In genomic region chr4:22515888-22516541, GRCh38 we compare ENCODE assay signal across 8 cellular contexts. TPM values are rescaled to one million over a fixed set of nuclear protein-coding genes. Genes with fewer than 3 reads are reported as not detected.
A peak's percentile ranks its signal among the peaks of the same experiment; 100 is the strongest.
DNase-seq lines count a peak whose midpoint lies in the region; ATAC-seq and TF ChIP-seq lines count a peak whose summit lies in the region.

TSS of gene ADGRA3 (minus strand) at chr4:22516066. CDS start at chr4:22515784, 282 bp downstream.

- 4% methylated on average over 74 of the region's 74 CpGs for WGBS in thymus

- H3K4me1 Mint-ChIP-seq in activated T-helper 1 cell treated with anti-CD3 and anti-CD28 coated beads, Interleukin-12 subunit alpha, Interleukin-12 subunit beta, Interleukin-2, Interleukin-4 antibody, amounts not matched to agents 30 ng/mL and 10 ng/mL and 1 ng/mL, durations not matched to agents 14 hours and 24 hours and 36 hours (ENCODE audit: low read depth): peaks cover 23% of the 10 kb centered on the region
- H3K4me1 Mint-ChIP-seq in nephron: peaks cover 22% of the 10 kb centered on the region

- intact Hi-C loops in activated T-helper 1 cell treated with anti-CD3 and anti-CD28 coated beads, Interleukin-12 subunit alpha, Interleukin-12 subunit beta, Interleukin-2, Interleukin-4 antibody, amounts not matched to agents 30 ng/mL and 10 ng/mL and 1 ng/mL, durations not matched to agents 14 hours and 24 hours and 36 hours (cut with micrococcal nuclease): loop anchor here (1.0 to 10.0 kb wide), 7 partner anchors 15 to 819 kb away; partner anchors contain the start of gene GBA3

- H3K27me3 ChIP-seq in foreskin keratinocyte: no peaks in the 10 kb centered on the region
- H3K27me3 ChIP-seq in thymus (ENCODE audit: control insufficient read depth, insufficient read depth): no peaks in the 10 kb centered on the region

- H3K4me1 ChIP-seq in foreskin keratinocyte (no peaks in the 10 kb centered on the region), thymus (ENCODE audit: control insufficient read depth, insufficient read depth, low read length) (peaks cover 4% of the 10 kb centered on the region)

- peaks cover 4% of the 10 kb centered on the region for H3K27me3 Mint-ChIP-seq in activated T-helper 1 cell treated with anti-CD3 and anti-CD28 coated beads, Interleukin-12 subunit alpha, Interleukin-12 subunit beta, Interleukin-2, Interleukin-4 antibody, amounts not matched to agents 30 ng/mL and 10 ng/mL and 1 ng/mL, durations not matched to agents 14 hours and 24 hours and 36 hours (ENCODE audit: insufficient read depth)
- H3K27me3 Mint-ChIP-seq in nephron (ENCODE audit: low read depth): no peaks in the 10 kb centered on the region

- TF ChIP-seq CTCF in foreskin keratinocyte (conservative IDR thresholded peaks at IDR 0.05) (no peak), nephron (IDR thresholded peaks at IDR 0.05; ENCODE audit: unreplicated experiment in 3 of 3) (no peak)

- peak within 1 kb of the TSS; percentile 96 for H3K4me3 Mint-ChIP-seq in activated T-helper 1 cell treated with anti-CD3 and anti-CD28 coated beads, Interleukin-12 subunit alpha, Interleukin-12 subunit beta, Interleukin-2, Interleukin-4 antibody, amounts not matched to agents 30 ng/mL and 10 ng/mL and 1 ng/mL, durations not matched to agents 14 hours and 24 hours and 36 hours
- H3K4me3 Mint-ChIP-seq in nephron: peak within 1 kb of the TSS; percentile 97 to 99 (median 97)

- peak within 1 kb of the TSS; percentile 92 for H3K27ac Mint-ChIP-seq in activated T-helper 1 cell treated with anti-CD3 and anti-CD28 coated beads, Interleukin-12 subunit alpha, Interleukin-12 subunit beta, Interleukin-2, Interleukin-4 antibody, amounts not matched to agents 30 ng/mL and 10 ng/mL and 1 ng/mL, durations not matched to agents 14 hours and 24 hours and 36 hours
- H3K27ac Mint-ChIP-seq in nephron: peak within 1 kb of the TSS; percentile 98

- H3K36me3 ChIP-seq in thymus (ENCODE audit: control insufficient read depth, insufficient read depth): no peaks in the 10 kb centered on the region

- peaks cover 6% of the 10 kb centered on the region for H3K36me3 Mint-ChIP-seq in activated T-helper 1 cell treated with anti-CD3 and anti-CD28 coated beads, Interleukin-12 subunit alpha, Interleukin-12 subunit beta, Interleukin-2, Interleukin-4 antibody, amounts not matched to agents 30 ng/mL and 10 ng/mL and 1 ng/mL, durations not matched to agents 14 hours and 24 hours and 36 hours (ENCODE audit: low read depth)
- peaks cover 4% of the 10 kb centered on the region for H3K36me3 Mint-ChIP-seq in nephron (ENCODE audit: low read depth)

- no peaks in the 10 kb centered on the region for H3K9me3 ChIP-seq in thymus (ENCODE audit: control insufficient read depth)

- peak; percentile 83 for DNase-seq in EH (ENCODE audit: low read depth)
- DNase-seq in NCI-H526 (lab: John Stamatoyannopoulos, UW): peak; percentile 29 to 84
- peak; percentile 34 for DNase-seq in activated T-helper 1 cell treated with anti-CD3 and anti-CD28 coated beads, Interleukin-12 subunit alpha, Interleukin-12 subunit beta, Interleukin-2, Interleukin-4 antibody, amounts not matched to agents 30 ng/mL and 10 ng/mL and 1 ng/mL, durations not matched to agents 14 hours and 24 hours and 36 hours (ENCODE audit: low spot score)
- DNase-seq in foreskin keratinocyte: peak in 1 of 2 donors; percentile 56

- peak; percentile 60 for ATAC-seq in HG02759 (IDR thresholded peaks at IDR 0.05; ENCODE audit: unreplicated experiment)
- peak; percentile 81 for ATAC-seq in foreskin keratinocyte
- no peak for ATAC-seq in GM19328 (IDR thresholded peaks at IDR 0.05; ENCODE audit: unreplicated experiment)

- H3K27ac ChIP-seq in foreskin keratinocyte (peak within 1 kb of the TSS; percentile 87), thymus (ENCODE audit: low read depth) (peak within 1 kb of the TSS; percentile 43)

- H3K9me3 Mint-ChIP-seq in activated T-helper 1 cell treated with anti-CD3 and anti-CD28 coated beads, Interleukin-12 subunit alpha, Interleukin-12 subunit beta, Interleukin-2, Interleukin-4 antibody, amounts not matched to agents 30 ng/mL and 10 ng/mL and 1 ng/mL, durations not matched to agents 14 hours and 24 hours and 36 hours: no peaks in the 10 kb centered on the region
- H3K9me3 Mint-ChIP-seq in nephron: peaks cover 2% of the 10 kb centered on the region

- H3K4me3 ChIP-seq in thymus (ENCODE audit: low read length): peak within 1 kb of the TSS; percentile 69

RNA-seq across cellular contexts. Expression of gene ADGRA3, which starts in this region (rescaled TPM):
- total RNA-seq in activated T-helper 1 cell treated with anti-CD3 and anti-CD28 coated beads, Interleukin-12 subunit alpha, Interleukin-12 subunit beta, Interleukin-2, Interleukin-4 antibody, amounts not matched to agents 30 ng/mL and 10 ng/mL and 1 ng/mL, durations not matched to agents 14 hours and 24 hours and 36 hours: 19.2 and 19.8 TPM in 2 replicates
- 47.6 and 47.7 TPM in 2 replicates for total RNA-seq in foreskin keratinocyte
- 13.5 and 17.0 TPM in 2 replicates for polyA plus RNA-seq in foreskin keratinocyte
- polyA plus RNA-seq in thymus: 13.1 TPM
